In genomic region chrX:3066555-3066954, GRCh38 we compare ENCODE assay signal across 13 cellular contexts. TPM values are rescaled to one million over a fixed set of nuclear protein-coding genes. Genes with fewer than 3 reads are reported as not detected.
DNase-seq lines count a peak whose midpoint lies in the region; ATAC-seq, FAIRE-seq and TF ChIP-seq lines count a peak whose summit lies in the region.
"Had no signal": no experiment of that assay in that cellular context is flagged by ENCODE, and none has a peak within 500 bp of the region (broad histone marks: within the 10 kb centered on the region; RNA-seq: fewer than 3 reads in every experiment).

No MANE protein-coding gene starts in this region.

- H3K36me3 Mint-ChIP-seq in mesothelial cell of epicardium = no peaks in the 10 kb centered on the region
- H3K36me3 Mint-ChIP-seq: CD8-positive, alpha-beta memory T cell had no signal

- WGBS in K562 (ENCODE audit: insufficient coverage, low coverage, missing lambda C conversion rate) = 3% methylated on average over 7 of the region's 9 CpGs

- no peaks in the 10 kb centered on the region for H3K27me3 ChIP-seq in K562 (ENCODE audit: control insufficient read depth in 2 of 2, insufficient read depth in 2 of 2, low read length in 2 of 2)

- H3K27me3 Mint-ChIP-seq in mesothelial cell of epicardium (ENCODE audit: low read depth) = no peaks in the 10 kb centered on the region

- CTCF ChIA-PET in K562 (lab: Yijun Ruan, JAX; ENCODE audit: low intra/inter-chr PET ratio) = no interaction called here

- H4K20me1 ChIP-seq in K562 (replicated peaks; ENCODE audit: control insufficient read depth, insufficient read depth, low read length) = no peaks in the 10 kb centered on the region

- peaks cover 18% of the 10 kb centered on the region for H3K4me1 Mint-ChIP-seq in mesothelial cell of epicardium
- H3K4me1 Mint-ChIP-seq: CD8-positive, alpha-beta memory T cell had no signal

- no peaks in the 10 kb centered on the region for H3K9me3 ChIP-seq in K562 (replicated peaks; ENCODE audit: control insufficient read depth, insufficient read depth, low read depth, low read length)

- TF ChIP-seq EP300 in K562 (IDR thresholded peaks at IDR 0.05; ENCODE audit: low read length) = no peak

- H3K9me1 ChIP-seq in K562 (ENCODE audit: control insufficient read depth, insufficient read depth, low read length) = no peaks in the 10 kb centered on the region

- no peak for FAIRE-seq in K562 (lab: Jason Lieb, UNC)
- no peak for FAIRE-seq in GM12892 (lab: Jason Lieb, UNC)

- H3K4me2 ChIP-seq in K562 (ENCODE audit: insufficient read depth, low read length) = no peak overlapping the region

- no peaks in the 10 kb centered on the region for H3K79me2 ChIP-seq in K562 (ENCODE audit: control insufficient read depth, insufficient read depth, low read length)

- H3K27ac Mint-ChIP-seq in mesothelial cell of epicardium = peak overlapping the region; percentile 55
- H3K27ac Mint-ChIP-seq: CD8-positive, alpha-beta memory T cell had no signal

- BruUV-seq in K562 (replicated peaks; lab: Mats Ljungman, UMichigan) = no TSS peak

- DNase-seq in Ammon's horn (ENCODE audit: low spot score) (peak; percentile 55), LHCN-M2 (ENCODE audit: low read depth) (peak; percentile 4), K562 (ENCODE audit: extremely low read depth in 1 of 4, low spot score in 3 of 4) (no peak), mesothelial cell of epicardium (ENCODE audit: low spot score in 2 of 2, unreplicated experiment in 2 of 2) (peak in 1 of 2 experiments; percentile 39), NCI-H187 (lab: John Stamatoyannopoulos, UW) (no peak), HK-2 (ENCODE audit: unreplicated experiment) (no peak), GM12892 (ENCODE audit: insufficient read length) (no peak)
- DNase-seq: activated CD8-positive, alpha-beta memory T cell treated with anti-CD3 and anti-CD28 coated beads for 24 hours; CD8-positive, alpha-beta memory T cell; KBM-7; stimulated activated CD4-positive, alpha-beta T cell treated with anti-CD3 and anti-CD28 coated beads, Interleukin-4, amount 100 ng/mL, for 4 hours; stimulated activated naive CD8-positive, alpha-beta T cell treated with anti-CD3 and anti-CD28 coated beads, Interleukin-15, Interleukin-2, amounts not matched to agents 100 U/mL and 50 U/mL, for 24 hours had no signal

- no peak overlapping the region for H3K9ac ChIP-seq in K562 (ENCODE audit: insufficient read depth in 1 of 2, low read depth in 2 of 2, low read length in 2 of 2)

- intact Hi-C loops in K562 (cut with micrococcal nuclease) = no loop called here

- H2AFZ ChIP-seq in K562 (ENCODE audit: low read depth, low read length) = no peak overlapping the region

- H3K27ac ChIP-seq in K562 (ENCODE audit: extremely low read depth, low read depth, low read length) = no peak overlapping the region

- ATAC-seq in K562 = no peak
- no peak for ATAC-seq in GM21367 (IDR thresholded peaks at IDR 0.05; ENCODE audit: unreplicated experiment)
- ATAC-seq: stimulated activated naive CD8-positive, alpha-beta T cell treated with anti-CD3 and anti-CD28 coated beads, Interleukin-15, Interleukin-2, amounts not matched to agents 100 U/mL and 50 U/mL, for 24 hours had no signal

- no peak for TF ChIP-seq RAD21 in K562 (CRISPR knock-in tag; conservative IDR thresholded peaks at IDR 0.05 in 1 of 2, IDR thresholded peaks at IDR 0.05 in 1 of 2)

- in situ Hi-C loops in K562 (cut with MboI) = no loop called here

- H3K4me3 Mint-ChIP-seq in mesothelial cell of epicardium = peak overlapping the region; percentile 55
- H3K4me3 Mint-ChIP-seq: CD8-positive, alpha-beta memory T cell had no signal

- no peak for TF ChIP-seq CTCF in K562 (IDR thresholded peaks at IDR 0.05 in 2 of 3, conservative IDR thresholded peaks at IDR 0.05 in 1 of 3; ENCODE audit: insufficient read depth in 2 of 3, low read depth in 1 of 3, low read length in 3 of 3)
- no peak for TF ChIP-seq CTCF in mesothelial cell of epicardium (IDR thresholded peaks at IDR 0.05; ENCODE audit: unreplicated experiment)

- H3K36me3 ChIP-seq in K562 (ENCODE audit: control insufficient read depth, insufficient read depth, low read length) = no peaks in the 10 kb centered on the region

- H3K9me3 Mint-ChIP-seq in mesothelial cell of epicardium = peaks cover 16% of the 10 kb centered on the region

- POLR2A ChIA-PET in K562 (lab: Yijun Ruan, JAX) = interaction anchor here (0.6 kb wide), 1 partner anchor 262 kb away, joined by 5 read pairs; no protein-coding TSS in a partner anchor

- no peak overlapping the region for H3K4me3 ChIP-seq in K562

- TF ChIP-seq POLR2A in K562 (conservative IDR thresholded peaks at IDR 0.05) (no peak), GM12892 (IDR thresholded peaks at IDR 0.05; ENCODE audit: low read depth, low read length) (no peak)

- no peaks in the 10 kb centered on the region; a peak in 1 of 5 replicates for H3K4me1 ChIP-seq in K562 (replicated peaks in 1 of 2; ENCODE audit: control insufficient read depth in 2 of 2, insufficient read depth in 2 of 2, low read length in 2 of 2)

TF ChIP-seq in K562, 482 proteins besides CTCF, POLR2A, EP300 and RAD21:
- TF ChIP-seq DMBX1 (CRISPR knock-in tag; IDR thresholded peaks at IDR 0.05; ENCODE audit: borderline replicate concordance) = no peak
- TF ChIP-seq CEBPB (tag; IDR thresholded peaks at IDR 0.05) = peak; percentile 16; the same call in 1 of the 2 replicates

RNA-seq across cellular contexts. Expression of gene ARSF, which starts 25.3 kb away (rescaled TPM):
- total RNA-seq in LHCN-M2 (2014; rRNA removed) = not detected in 2 replicates
- not detected for polyA plus RNA-seq in LHCN-M2 (2012)
- not detected in 2 replicates for total RNA-seq in K562 (2011; cell fraction: chromatin; rRNA removed; ENCODE audit: low replicate concordance)
- not detected in 2 replicates for total RNA-seq in K562 (2011; cell fraction: nucleolus; rRNA removed)
- total RNA-seq in K562 (2011; cell fraction: nucleoplasm; rRNA removed) = not detected in 2 replicates
- total RNA-seq in K562 (2014; rRNA removed) = not detected in 2 replicates
- total RNA-seq in K562 (2014; rRNA removed; fragmentation: Illumina TruSeq; extraction: Trizol) = not detected in 2 replicates
- not detected in 2 replicates for total RNA-seq in K562 (2015; rRNA removed; fragmentation: Illumina TruSeq; extraction: Trizol)
- not detected in 2 replicates for total RNA-seq in K562 (2021)
- not detected in 2 replicates for polyA plus RNA-seq in K562 (2011; rRNA removed)
- polyA plus RNA-seq in K562 (2011; cell fraction: cytosol; rRNA removed) = not detected in 2 replicates
- not detected in 2 replicates for polyA plus RNA-seq in K562 (2011; cell fraction: nucleus; rRNA removed)
- not detected in 2 replicates for polyA plus RNA-seq in K562 (2012)
- polyA plus RNA-seq in K562 (2014; fragmentation: Illumina TruSeq; extraction: Trizol) = not detected in 2 replicates
- polyA plus RNA-seq in K562 (2014; fragmentation: Nextera tagmentation; extraction: Ambion mirVana) = not detected
- polyA plus RNA-seq in K562 (2014; rRNA removed) = not detected in 2 replicates
- polyA minus RNA-seq in K562 (2011; rRNA and poly(A)+ RNA removed) = not detected in 2 replicates
- polyA minus RNA-seq in K562 (2011; cell fraction: cytosol; rRNA and poly(A)+ RNA removed) = not detected in 2 replicates
- polyA minus RNA-seq in K562 (2011; cell fraction: nucleus; rRNA and poly(A)+ RNA removed) = not detected in 2 replicates
- total RNA-seq in mesothelial cell of epicardium = 1.0 to 1.8 TPM (median 1.1 TPM) in 3 replicates
- polyA plus RNA-seq in GM12892 (2012; ENCODE audit: missing spikeins) = not detected
- total RNA-seq: CD8-positive, alpha-beta memory T cell had no signal
- polyA plus RNA-seq: CD8-positive, alpha-beta memory T cell had no signal

Comparison
In these comparisons a context has a peak if more than half of its experiments do, and no peak if none do; other contexts are left out.
1. DNase-seq: peak in Ammon's horn (single experiment) and LHCN-M2 (single experiment); none in K562 (0 of 4), NCI-H187 (0 of 2), HK-2 (single experiment) and GM12892 (single experiment).